ENCODE assay signal across 1 cellular context in genomic region chr4:128289523-128290158, GRCh38.
TF ChIP-seq lines count a peak whose summit lies in the region.

No MANE protein-coding gene starts in this region.

TF ChIP-seq in HepG2, 621 proteins besides CTCF, POLR2A, EP300 and RAD21:
- TF ChIP-seq STAT6 (CRISPR knock-in tag; IDR thresholded peaks at IDR 0.05; ENCODE audit: borderline replicate concordance) (no peak), ZBTB37 (CRISPR knock-in tag; IDR thresholded peaks at IDR 0.05) (no peak), GATA4 (IDR thresholded peaks at IDR 0.05; ENCODE audit: borderline replicate concordance, low read depth) (no peak), SNAI1 (CRISPR knock-in tag; IDR thresholded peaks at IDR 0.05; ENCODE audit: borderline replicate concordance) (no peak), ZBTB21 (CRISPR knock-in tag; IDR thresholded peaks at IDR 0.05) (no peak)
